ENCODE assay signal across 9 cellular contexts in genomic region chr19:41399091-41399490, GRCh38. TPM values are rescaled to one million over a fixed set of nuclear protein-coding genes. Genes with fewer than 3 reads are reported as not detected.
A peak's percentile ranks its signal among the peaks of the same experiment; 100 is the strongest.
DNase-seq lines count a peak whose midpoint lies in the region; ATAC-seq and TF ChIP-seq lines count a peak whose summit lies in the region.
"Had no signal": no experiment of that assay in that cellular context is flagged by ENCODE, and none has a peak within 500 bp of the region (broad histone marks: within the 10 kb centered on the region; RNA-seq: fewer than 3 reads in every experiment).

No MANE protein-coding gene starts in this region.

- H3K4me1 Mint-ChIP-seq in CD4-positive, CD25-positive, alpha-beta regulatory T cell, result peaks cover 25 to 59% (median 37%) of the 10 kb centered on the region in 4 donors
- H3K4me1 Mint-ChIP-seq in chondrocyte (ENCODE audit: low read depth), result peaks cover 35% of the 10 kb centered on the region
- H3K4me1 Mint-ChIP-seq in nephron, result peaks cover 41% of the 10 kb centered on the region

- no peaks in the 10 kb centered on the region for H3K9me3 ChIP-seq in CD4-positive, CD25-positive, alpha-beta regulatory T cell (ENCODE audit: control insufficient read depth in 2 of 2, low read length in 2 of 2)
- no peaks in the 10 kb centered on the region for H3K9me3 ChIP-seq in Peyer's patch

- H3K79me2 ChIP-seq in KMS-11 (ENCODE audit: insufficient read depth, low read depth), result peaks cover 58% of the 10 kb centered on the region

- no peak overlapping the region for H2AFZ ChIP-seq in KMS-11 (ENCODE audit: low read depth)

- H3K36me3 Mint-ChIP-seq in CD4-positive, CD25-positive, alpha-beta regulatory T cell, result peaks cover 14% of the 10 kb centered on the region
- no peaks in the 10 kb centered on the region for H3K36me3 Mint-ChIP-seq in chondrocyte (ENCODE audit: low read depth)
- peaks cover 3% of the 10 kb centered on the region for H3K36me3 Mint-ChIP-seq in nephron (ENCODE audit: low read depth)

- no peak for DNase-seq in CD4-positive, CD25-positive, alpha-beta regulatory T cell
- DNase-seq in chondrocyte (ENCODE audit: low spot score), result no peak
- DNase-seq in stimulated activated CD4-positive, alpha-beta T cell treated with anti-CD3 and anti-CD28 coated beads, Interleukin-4, amount 100 ng/mL, for 24 hours, result no peak
- no peak for DNase-seq in GDM1 (lab: John Stamatoyannopoulos, UW)
- no peak for DNase-seq in stimulated activated CD4-positive, alpha-beta T cell treated with anti-CD3 and anti-CD28 coated beads, Interleukin-2, amount 100 ng/mL, for 24 hours
- no peak for DNase-seq in Peyer's patch
- DNase-seq: NCI-H510A treated with DMSO at 0.1 percent for 48 hours had no signal

- H3K4me1 ChIP-seq in CD4-positive, CD25-positive, alpha-beta regulatory T cell (ENCODE audit: control insufficient read depth, insufficient read depth, low read length, poor library complexity, severe bottlenecking), result peaks cover 31% of the 10 kb centered on the region
- H3K4me1 ChIP-seq in KMS-11 (ENCODE audit: low read depth, poor library complexity, severe bottlenecking), result peaks cover 38% of the 10 kb centered on the region
- H3K4me1 ChIP-seq in Peyer's patch, result peaks cover 0 to 19% (median 4%) of the 10 kb centered on the region in 4 donors

- H3K9ac ChIP-seq in KMS-11, result peak overlapping the region; percentile 85; the same call in 1 of the 2 replicates

- H3K27ac ChIP-seq in CD4-positive, CD25-positive, alpha-beta regulatory T cell (ENCODE audit: insufficient read depth, low read length, poor library complexity, severe bottlenecking), result no peak overlapping the region
- H3K27ac ChIP-seq in KMS-11, result no peak overlapping the region
- no peak overlapping the region for H3K27ac ChIP-seq in Peyer's patch

- no peaks in the 10 kb centered on the region for H3K27me3 Mint-ChIP-seq in CD4-positive, CD25-positive, alpha-beta regulatory T cell
- H3K27me3 Mint-ChIP-seq in chondrocyte (ENCODE audit: low read depth) (no peaks in the 10 kb centered on the region), nephron (ENCODE audit: low read depth) (no peaks in the 10 kb centered on the region)

- no peaks in the 10 kb centered on the region for H3K36me3 ChIP-seq in CD4-positive, CD25-positive, alpha-beta regulatory T cell (ENCODE audit: control insufficient read depth, insufficient read depth, low read length)
- H3K36me3 ChIP-seq in KMS-11 (ENCODE audit: insufficient read depth) (no peaks in the 10 kb centered on the region), Peyer's patch (peaks cover 0 to 10% (median 0%) of the 10 kb centered on the region in 3 donors)

- TF ChIP-seq POLR2A in Peyer's patch (IDR thresholded peaks at IDR 0.05), result no peak

- no peaks in the 10 kb centered on the region for H4K20me1 ChIP-seq in KMS-11 (ENCODE audit: insufficient read depth)

- peak overlapping the region; percentile 83 for H3K4me2 ChIP-seq in KMS-11

- H3K4me3 ChIP-seq in CD4-positive, CD25-positive, alpha-beta regulatory T cell (ENCODE audit: low read depth, low read length), result peak overlapping the region; percentile 100
- H3K4me3 ChIP-seq in KMS-11 (IDR thresholded peaks at IDR 0.05; ENCODE audit: insufficient read depth, low read depth, low read length) (no peak overlapping the region), Peyer's patch (peak overlapping the region in 1 of 4 donors; percentile 99)

- no peaks in the 10 kb centered on the region for H3K27me3 ChIP-seq in CD4-positive, CD25-positive, alpha-beta regulatory T cell (ENCODE audit: control insufficient read depth, insufficient read depth, low read length)
- H3K27me3 ChIP-seq in KMS-11 (ENCODE audit: insufficient read depth, low read depth), result no peaks in the 10 kb centered on the region
- no peaks in the 10 kb centered on the region for H3K27me3 ChIP-seq in Peyer's patch

- TF ChIP-seq CTCF in KMS-11 (conservative IDR thresholded peaks at IDR 0.05; ENCODE audit: low read depth, low read length) (no peak), chondrocyte (IDR thresholded peaks at IDR 0.05) (no peak), nephron (IDR thresholded peaks at IDR 0.05; ENCODE audit: unreplicated experiment in 3 of 3) (no peak), Peyer's patch (IDR thresholded peaks at IDR 0.05) (no peak)

- ATAC-seq in CD4-positive, CD25-positive, alpha-beta regulatory T cell (ENCODE audit: low read depth in 2 of 2), result no peak

- peak overlapping the region in 2 of 3 donors; percentile 46 to 99 for H3K27ac Mint-ChIP-seq in CD4-positive, CD25-positive, alpha-beta regulatory T cell
- H3K27ac Mint-ChIP-seq in chondrocyte (ENCODE audit: unreplicated experiment), result no peak overlapping the region
- peak overlapping the region; percentile 99 to 100 (median 100) for H3K27ac Mint-ChIP-seq in nephron

- no peaks in the 10 kb centered on the region for H3K9me3 Mint-ChIP-seq in CD4-positive, CD25-positive, alpha-beta regulatory T cell
- H3K9me3 Mint-ChIP-seq in chondrocyte (ENCODE audit: low read depth), result no peaks in the 10 kb centered on the region
- H3K9me3 Mint-ChIP-seq in nephron, result no peaks in the 10 kb centered on the region

- peak overlapping the region; percentile 79 to 98 (median 96) for H3K4me3 Mint-ChIP-seq in CD4-positive, CD25-positive, alpha-beta regulatory T cell
- H3K4me3 Mint-ChIP-seq in chondrocyte (ENCODE audit: unreplicated experiment), result peak overlapping the region; percentile 98
- H3K4me3 Mint-ChIP-seq in nephron, result peak overlapping the region; percentile 98 to 100 (median 99)

RNA-seq across cellular contexts. Expression of gene BCKDHA, which starts 1.5 kb away (rescaled TPM):
- total RNA-seq in CD4-positive, CD25-positive, alpha-beta regulatory T cell, result 14.3 TPM
- 10 to 100 TPM; 55.8 to 66.0 (median 61.9) TPM for polyA plus RNA-seq in CD4-positive, CD25-positive, alpha-beta regulatory T cell
- total RNA-seq in chondrocyte, result 11.6 to 14.6 TPM (median 14.0 TPM) in 3 replicates
- total RNA-seq in Peyer's patch, result 10 to 100 TPM; 23.9 to 41.7 (median 30.7) TPM

RNA-seq across cellular contexts. Expression of gene EXOSC5, which starts 1.9 kb away (rescaled TPM):
- total RNA-seq in CD4-positive, CD25-positive, alpha-beta regulatory T cell, result 13.9 TPM
- 10 to 100 TPM; 46.1 to 65.3 (median 58.6) TPM for polyA plus RNA-seq in CD4-positive, CD25-positive, alpha-beta regulatory T cell
- 5.5 to 7.6 TPM (median 6.2 TPM) in 3 replicates for total RNA-seq in chondrocyte
- 10 to 100 TPM in 2 of 4 donors, 1 to 10 TPM in 2; 5.4 to 12.4 (median 10.0) TPM for total RNA-seq in Peyer's patch

RNA-seq across cellular contexts. Expression of gene TMEM91, which starts 22.8 kb away (rescaled TPM):
- total RNA-seq in CD4-positive, CD25-positive, alpha-beta regulatory T cell, result 12.4 TPM
- 1 to 10 TPM; 2.0 to 7.5 (median 4.0) TPM for polyA plus RNA-seq in CD4-positive, CD25-positive, alpha-beta regulatory T cell
- total RNA-seq in chondrocyte, result 4.8 to 6.8 TPM (median 5.4 TPM) in 3 replicates
- total RNA-seq in Peyer's patch, result 10 to 100 TPM in 2 of 4 donors, 1 to 10 TPM in 2; 8.3 to 19.6 (median 11.0) TPM

RNA-seq across cellular contexts. Expression of gene B3GNT8, which starts 28.1 kb away (rescaled TPM):
- total RNA-seq in CD4-positive, CD25-positive, alpha-beta regulatory T cell, result 0.67 TPM
- 1 to 10 TPM in 1 of 4 donors, under 1 TPM in 3; 0.45 to 1.0 (median 0.59) TPM for polyA plus RNA-seq in CD4-positive, CD25-positive, alpha-beta regulatory T cell
- 0.23 to 0.70 TPM in 2 of 3 replicates, not detected in the other for total RNA-seq in chondrocyte
- 10 to 100 TPM; 15.7 to 98.4 (median 62.8) TPM for total RNA-seq in Peyer's patch

RNA-seq across cellular contexts. Expression of gene B9D2, which starts 35.1 kb away (rescaled TPM):
- total RNA-seq in CD4-positive, CD25-positive, alpha-beta regulatory T cell, result 22.3 TPM
- polyA plus RNA-seq in CD4-positive, CD25-positive, alpha-beta regulatory T cell, result 10 to 100 TPM; 23.9 to 28.4 (median 24.3) TPM
- total RNA-seq in chondrocyte, result 2.0 to 3.0 TPM (median 2.6 TPM) in 3 replicates
- total RNA-seq in Peyer's patch, result 1 to 10 TPM in 3 of 4 donors, not detected in 1; 3.6 to 6.8 (median 3.8) TPM
